3 cellular contexts compared by ENCODE assay signal in the genomic region with DNA sequence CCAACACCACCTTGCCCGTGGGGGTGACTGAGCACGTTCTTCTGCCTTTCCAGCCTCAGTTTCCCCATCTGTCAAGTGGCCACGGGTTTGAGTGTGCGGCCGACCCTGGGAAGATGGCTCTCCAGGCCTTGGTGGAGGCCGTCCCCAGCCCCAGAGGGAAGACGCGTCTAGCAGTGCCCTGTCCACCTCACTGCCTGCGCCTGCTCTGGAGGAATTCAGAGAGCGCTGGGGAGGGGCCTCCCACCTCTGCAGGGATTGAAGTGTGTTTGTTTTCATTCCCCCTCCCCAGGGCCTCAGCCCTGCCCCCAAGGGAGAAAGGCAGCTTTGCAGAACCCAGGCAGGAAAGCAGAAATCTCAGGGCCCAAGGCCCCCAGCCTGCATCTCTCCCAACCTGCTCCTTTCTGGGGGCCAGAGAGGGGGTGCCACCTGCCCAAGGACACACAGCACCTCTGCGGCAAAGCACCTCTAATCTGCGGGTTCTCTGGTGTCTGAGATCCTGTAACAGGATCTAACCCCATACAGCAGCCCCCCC.
TF ChIP-seq lines count a peak whose summit lies in the region.

No MANE protein-coding gene starts in this region.

TF ChIP-seq in SK-N-SH, 30 proteins besides CTCF, POLR2A, EP300 and RAD21:
- TF ChIP-seq RFX5 (IDR thresholded peaks at IDR 0.05; ENCODE audit: low read length): no peak
- TF ChIP-seq SMC3 (IDR thresholded peaks at IDR 0.05; ENCODE audit: low read depth, low read length): no peak
- TF ChIP-seq, protein P1, sequence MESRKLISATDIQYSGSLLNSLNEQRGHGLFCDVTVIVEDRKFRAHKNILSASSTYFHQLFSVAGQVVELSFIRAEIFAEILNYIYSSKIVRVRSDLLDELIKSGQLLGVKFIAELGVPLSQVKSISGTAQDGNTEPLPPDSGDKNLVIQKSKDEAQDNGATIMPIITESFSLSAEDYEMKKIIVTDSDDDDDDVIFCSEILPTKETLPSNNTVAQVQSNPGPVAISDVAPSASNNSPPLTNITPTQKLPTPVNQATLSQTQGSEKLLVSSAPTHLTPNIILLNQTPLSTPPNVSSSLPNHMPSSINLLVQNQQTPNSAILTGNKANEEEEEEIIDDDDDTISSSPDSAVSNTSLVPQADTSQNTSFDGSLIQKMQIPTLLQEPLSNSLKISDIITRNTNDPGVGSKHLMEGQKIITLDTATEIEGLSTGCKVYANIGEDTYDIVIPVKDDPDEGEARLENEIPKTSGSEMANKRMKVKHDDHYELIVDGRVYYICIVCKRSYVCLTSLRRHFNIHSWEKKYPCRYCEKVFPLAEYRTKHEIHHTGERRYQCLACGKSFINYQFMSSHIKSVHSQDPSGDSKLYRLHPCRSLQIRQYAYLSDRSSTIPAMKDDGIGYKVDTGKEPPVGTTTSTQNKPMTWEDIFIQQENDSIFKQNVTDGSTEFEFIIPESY (IDR thresholded peaks at IDR 0.05; ENCODE audit: borderline replicate concordance, low read depth): no peak
- TF ChIP-seq FOXJ3 (CRISPR knock-in tag; IDR thresholded peaks at IDR 0.05): no peak
- no peak for TF ChIP-seq MEF2A (IDR thresholded peaks at IDR 0.05; ENCODE audit: borderline replicate concordance, low read depth)
- TF ChIP-seq, protein P2, sequence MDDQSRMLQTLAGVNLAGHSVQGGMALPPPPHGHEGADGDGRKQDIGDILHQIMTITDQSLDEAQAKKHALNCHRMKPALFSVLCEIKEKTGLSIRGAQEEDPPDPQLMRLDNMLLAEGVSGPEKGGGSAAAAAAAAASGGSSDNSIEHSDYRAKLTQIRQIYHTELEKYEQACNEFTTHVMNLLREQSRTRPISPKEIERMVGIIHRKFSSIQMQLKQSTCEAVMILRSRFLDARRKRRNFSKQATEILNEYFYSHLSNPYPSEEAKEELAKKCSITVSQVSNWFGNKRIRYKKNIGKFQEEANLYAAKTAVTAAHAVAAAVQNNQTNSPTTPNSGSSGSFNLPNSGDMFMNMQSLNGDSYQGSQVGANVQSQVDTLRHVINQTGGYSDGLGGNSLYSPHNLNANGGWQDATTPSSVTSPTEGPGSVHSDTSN (IDR thresholded peaks at IDR 0.05): no peak
- TF ChIP-seq ELF1 (IDR thresholded peaks at IDR 0.05): no peak
- no peak for TF ChIP-seq FOSL2 (IDR thresholded peaks at IDR 0.05; ENCODE audit: borderline replicate concordance, low read depth)
- no peak for TF ChIP-seq YY1 (IDR thresholded peaks at IDR 0.05; ENCODE audit: low read depth)
- TF ChIP-seq MXI1 (IDR thresholded peaks at IDR 0.05; ENCODE audit: low read depth, low read length): no peak
- no peak for TF ChIP-seq GABPA (IDR thresholded peaks at IDR 0.05; ENCODE audit: low read depth)
- TF ChIP-seq EZH2phosphoT487 (IDR thresholded peaks at IDR 0.05; ENCODE audit: borderline replicate concordance, low read depth): no peak
- no peak for TF ChIP-seq GATA2 (CRISPR knock-in tag; IDR thresholded peaks at IDR 0.05)
- TF ChIP-seq, protein P3, sequence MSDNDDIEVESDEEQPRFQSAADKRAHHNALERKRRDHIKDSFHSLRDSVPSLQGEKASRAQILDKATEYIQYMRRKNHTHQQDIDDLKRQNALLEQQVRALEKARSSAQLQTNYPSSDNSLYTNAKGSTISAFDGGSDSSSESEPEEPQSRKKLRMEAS (IDR thresholded peaks at IDR 0.05; ENCODE audit: low read depth): no peak
- TF ChIP-seq RCOR1 (IDR thresholded peaks at IDR 0.05; ENCODE audit: low read length): no peak
TF ChIP-seq in SK-N-SH: peak in this region for 0.

TF ChIP-seq in SK-N-SH treated with all-trans-retinoic acid at 6 μM for 48 hours, 23 proteins besides CTCF, POLR2A, EP300 and RAD21:
- TF ChIP-seq ZC3H10 (CRISPR knock-in tag; IDR thresholded peaks at IDR 0.05) (no peak), PPARA (CRISPR knock-in tag; IDR thresholded peaks at IDR 0.05; ENCODE audit: borderline replicate concordance) (no peak), SNAI2 (CRISPR knock-in tag; IDR thresholded peaks at IDR 0.05) (no peak), TOX (CRISPR knock-in tag; IDR thresholded peaks at IDR 0.05; ENCODE audit: borderline replicate concordance) (no peak), OSR1 (CRISPR knock-in tag; IDR thresholded peaks at IDR 0.05) (no peak), ESRRG (CRISPR knock-in tag; IDR thresholded peaks at IDR 0.05) (no peak), GLIS3 (CRISPR knock-in tag; IDR thresholded peaks at IDR 0.05) (no peak)
- TF ChIP-seq, protein P4, sequence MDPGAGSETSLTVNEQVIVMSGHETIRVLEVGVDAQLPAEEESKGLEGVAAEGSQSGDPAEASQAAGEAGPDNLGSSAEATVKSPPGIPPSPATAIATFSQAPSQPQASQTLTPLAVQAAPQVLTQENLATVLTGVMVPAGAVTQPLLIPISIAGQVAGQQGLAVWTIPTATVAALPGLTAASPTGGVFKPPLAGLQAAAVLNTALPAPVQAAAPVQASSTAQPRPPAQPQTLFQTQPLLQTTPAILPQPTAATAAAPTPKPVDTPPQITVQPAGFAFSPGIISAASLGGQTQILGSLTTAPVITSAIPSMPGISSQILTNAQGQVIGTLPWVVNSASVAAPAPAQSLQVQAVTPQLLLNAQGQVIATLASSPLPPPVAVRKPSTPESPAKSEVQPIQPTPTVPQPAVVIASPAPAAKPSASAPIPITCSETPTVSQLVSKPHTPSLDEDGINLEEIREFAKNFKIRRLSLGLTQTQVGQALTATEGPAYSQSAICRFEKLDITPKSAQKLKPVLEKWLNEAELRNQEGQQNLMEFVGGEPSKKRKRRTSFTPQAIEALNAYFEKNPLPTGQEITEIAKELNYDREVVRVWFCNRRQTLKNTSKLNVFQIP (CRISPR knock-in tag; IDR thresholded peaks at IDR 0.05; ENCODE audit: borderline replicate concordance, low read depth): no peak

TF ChIP-seq in H1, 55 proteins besides CTCF, POLR2A, EP300 and RAD21:
- TF ChIP-seq CBX8 (IDR thresholded peaks at IDR 0.05; ENCODE audit: borderline replicate concordance, low read depth, low read length) (no peak), KDM4A (IDR thresholded peaks at IDR 0.05; ENCODE audit: low read depth, low read length, severe bottlenecking) (no peak), TCF12 (IDR thresholded peaks at IDR 0.05; ENCODE audit: low read depth, low read length) (no peak), NRF1 (IDR thresholded peaks at IDR 0.05; ENCODE audit: low read depth, low read length) (no peak), SP1 (IDR thresholded peaks at IDR 0.05; ENCODE audit: low read depth, low read length) (no peak), CREB1 (IDR thresholded peaks at IDR 0.05) (no peak), SIX5 (IDR thresholded peaks at IDR 0.05; ENCODE audit: low read depth, low read length) (no peak), TAF1 (IDR thresholded peaks at IDR 0.05; ENCODE audit: low read depth, low read length) (no peak), SIN3A (conservative IDR thresholded peaks at IDR 0.05 in 1 of 2, IDR thresholded peaks at IDR 0.05 in 1 of 2; ENCODE audit: low read depth in 1 of 2, low read length in 2 of 2) (no peak), BCL11A (IDR thresholded peaks at IDR 0.05; ENCODE audit: low read depth in 2 of 2, low read length in 2 of 2) (no peak), JUN (IDR thresholded peaks at IDR 0.05; ENCODE audit: low read depth, low read length) (no peak), CEBPB (IDR thresholded peaks at IDR 0.05; ENCODE audit: low read depth, low read length) (no peak)
- TF ChIP-seq, protein P3 (IDR thresholded peaks at IDR 0.05): no peak
- TF ChIP-seq, protein P5, sequence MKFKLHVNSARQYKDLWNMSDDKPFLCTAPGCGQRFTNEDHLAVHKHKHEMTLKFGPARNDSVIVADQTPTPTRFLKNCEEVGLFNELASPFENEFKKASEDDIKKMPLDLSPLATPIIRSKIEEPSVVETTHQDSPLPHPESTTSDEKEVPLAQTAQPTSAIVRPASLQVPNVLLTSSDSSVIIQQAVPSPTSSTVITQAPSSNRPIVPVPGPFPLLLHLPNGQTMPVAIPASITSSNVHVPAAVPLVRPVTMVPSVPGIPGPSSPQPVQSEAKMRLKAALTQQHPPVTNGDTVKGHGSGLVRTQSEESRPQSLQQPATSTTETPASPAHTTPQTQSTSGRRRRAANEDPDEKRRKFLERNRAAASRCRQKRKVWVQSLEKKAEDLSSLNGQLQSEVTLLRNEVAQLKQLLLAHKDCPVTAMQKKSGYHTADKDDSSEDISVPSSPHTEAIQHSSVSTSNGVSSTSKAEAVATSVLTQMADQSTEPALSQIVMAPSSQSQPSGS (IDR thresholded peaks at IDR 0.05; ENCODE audit: low read length): no peak
